Comparison of ENCODE assay signal across 20 cellular contexts in genomic region chr11:125968363-125968762, GRCh38. TPM values are rescaled to one million over a fixed set of nuclear protein-coding genes. Genes with fewer than 3 reads are reported as not detected.
DNase-seq lines count a peak whose midpoint lies in the region; ATAC-seq and TF ChIP-seq lines count a peak whose summit lies in the region.
"Had no signal": no experiment of that assay in that cellular context is flagged by ENCODE, and none has a peak within 500 bp of the region (broad histone marks: within the 10 kb centered on the region; RNA-seq: fewer than 3 reads in every experiment).

No MANE protein-coding gene starts in this region.

- H3K9me3 ChIP-seq in RWPE2 (ENCODE audit: severe bottlenecking) (no peaks in the 10 kb centered on the region), mucosa of descending colon (no peaks in the 10 kb centered on the region), tibial artery (peaks cover 0 to under 1% (median 0%) of the 10 kb centered on the region in 3 donors)
- H3K9me3 ChIP-seq: colonic mucosa had no signal

- no peaks in the 10 kb centered on the region for H3K36me3 ChIP-seq in RWPE2 (ENCODE audit: low read depth)
- no peaks in the 10 kb centered on the region for H3K36me3 ChIP-seq in mucosa of descending colon (ENCODE audit: low read depth)
- H3K36me3 ChIP-seq in tibial artery: no peaks in the 10 kb centered on the region
- H3K36me3 ChIP-seq: ascending aorta, colonic mucosa had no signal

- H3K36me3 Mint-ChIP-seq in glutamatergic neuron (ENCODE audit: unreplicated experiment): peaks cover 4% of the 10 kb centered on the region

- H3K27me3 ChIP-seq in RWPE2 (ENCODE audit: insufficient read depth, poor library complexity, severe bottlenecking) (no peaks in the 10 kb centered on the region), tibial artery (no peaks in the 10 kb centered on the region)
- H3K27me3 ChIP-seq: ascending aorta, colonic mucosa had no signal

- intact Hi-C loops in mucosa of descending colon (cut with DNase I, micrococcal nuclease) (no loop called here), tibial artery (cut with DNase I; ENCODE audit: low total_unique reads) (no loop called here)

- H3K27ac ChIP-seq in RWPE2 (ENCODE audit: poor library complexity, severe bottlenecking) (peak overlapping the region; percentile 39), tibial artery (no peak overlapping the region)
- H3K27ac ChIP-seq: ascending aorta, colonic mucosa had no signal

- DNase-seq in KBM-7: peak; percentile 12
- no peak for DNase-seq in RWPE2 (ENCODE audit: low spot score)
- DNase-seq in epithelial cell of esophagus (ENCODE audit: low read depth): peak; percentile 77
- DNase-seq in mucosa of descending colon: no peak
- no peak for DNase-seq in T-helper 2 cell
- DNase-seq in tibial artery: no peak
- no peak for DNase-seq in glutamatergic neuron
- DNase-seq: activated CD4-positive, alpha-beta T cell treated with anti-CD3 and anti-CD28 coated beads for 4 hours; activated CD8-positive, alpha-beta memory T cell treated with anti-CD3 and anti-CD28 coated beads, Interleukin-2, amount 50 U/mL, for 48 hours; activated naive CD4-positive, alpha-beta T cell; colonic mucosa; erythroblast; H9; NCI-H1092; NCI-H774; nucleus accumbens; stimulated activated CD4-positive, alpha-beta T cell treated with anti-CD3 and anti-CD28 coated beads, Interleukin-4, amount 100 ng/mL, for 4 hours had no signal

- H3K4me3 Mint-ChIP-seq in glutamatergic neuron (ENCODE audit: unreplicated experiment): no peak overlapping the region
- H3K4me3 Mint-ChIP-seq: H9 had no signal

- peaks cover 3% of the 10 kb centered on the region for H3K4me1 Mint-ChIP-seq in glutamatergic neuron (ENCODE audit: low read depth, unreplicated experiment)
- H3K4me1 Mint-ChIP-seq: H9 had no signal

- TF ChIP-seq CTCF in RWPE2 (IDR thresholded peaks at IDR 0.05; ENCODE audit: poor library complexity, severe bottlenecking) (no peak), epithelial cell of esophagus (IDR thresholded peaks at IDR 0.05; ENCODE audit: insufficient read depth, low read depth, low read length, missing control alignments) (no peak), mucosa of descending colon (IDR thresholded peaks at IDR 0.05) (no peak), tibial artery (IDR thresholded peaks at IDR 0.05) (no peak), glutamatergic neuron (IDR thresholded peaks at IDR 0.05; ENCODE audit: partially characterized antibody, unreplicated experiment) (no peak)

- peaks cover 6% of the 10 kb centered on the region for H3K4me1 ChIP-seq in RWPE2 (ENCODE audit: insufficient read depth, poor library complexity, severe bottlenecking)
- no peaks in the 10 kb centered on the region for H3K4me1 ChIP-seq in mucosa of descending colon (ENCODE audit: low read depth)
- H3K4me1 ChIP-seq in tibial artery: no peaks in the 10 kb centered on the region
- H3K4me1 ChIP-seq: ascending aorta, colonic mucosa had no signal

- no peaks in the 10 kb centered on the region for H3K27me3 Mint-ChIP-seq in glutamatergic neuron (ENCODE audit: unreplicated experiment)

- ATAC-seq in RWPE2 (ENCODE audit: low read depth) (peak; percentile 97), mucosa of descending colon (peak; percentile 74), GM18870 (IDR thresholded peaks at IDR 0.05; ENCODE audit: unreplicated experiment) (no peak)

- H3K27ac Mint-ChIP-seq in glutamatergic neuron (ENCODE audit: unreplicated experiment): no peak overlapping the region
- H3K27ac Mint-ChIP-seq: H9 had no signal

- H3K9me3 Mint-ChIP-seq in glutamatergic neuron (ENCODE audit: unreplicated experiment): no peaks in the 10 kb centered on the region

- in situ Hi-C loops in KBM-7 (cut with MboI; ENCODE audit: low pct_unique_long_range_greater_than_20kb, low sequenced_read_pairs): no loop called here

- no peak overlapping the region for H3K4me3 ChIP-seq in RWPE2 (ENCODE audit: severe bottlenecking)
- H3K4me3 ChIP-seq in epithelial cell of esophagus (ENCODE audit: low read length): no peak overlapping the region
- no peak overlapping the region for H3K4me3 ChIP-seq in mucosa of descending colon
- no peak overlapping the region for H3K4me3 ChIP-seq in tibial artery
- H3K4me3 ChIP-seq: ascending aorta, colonic mucosa had no signal

RNA-seq across cellular contexts. Expression of gene VSIG10L2, which starts 22.5 kb away (rescaled TPM):
- total RNA-seq in mucosa of descending colon (under 1 TPM in 1 of 3 donors, not detected in 2; 0.09 TPM), glutamatergic neuron (ENCODE audit: unreplicated experiment) (not detected)
- total RNA-seq: ascending aorta, colonic mucosa, H9, mucosa of gallbladder had no signal

Comparison
In these comparisons a context has a peak if more than half of its experiments do, and no peak if none do; other contexts are left out.
1. DNase-seq: peak in KBM-7 (single experiment) and epithelial cell of esophagus (single experiment); none in RWPE2 (single experiment), mucosa of descending colon (0 of 3), T-helper 2 cell (0 of 5), tibial artery (0 of 2) and glutamatergic neuron (single experiment).